21 cellular contexts compared by ENCODE assay signal in genomic region chr3:54355795-54356194, GRCh38.
DNase-seq lines count a peak whose midpoint lies in the region; ATAC-seq and TF ChIP-seq lines count a peak whose summit lies in the region.
"Had no signal": no experiment of that assay in that cellular context is flagged by ENCODE, and none has a peak within 500 bp of the region (broad histone marks: within the 10 kb centered on the region; RNA-seq: fewer than 3 reads in every experiment).

No MANE protein-coding gene starts in this region.

- no peaks in the 10 kb centered on the region for H3K36me3 Mint-ChIP-seq in nephron progenitor cell (ENCODE audit: low read depth)
- H3K36me3 Mint-ChIP-seq: CD4-positive, CD25-positive, alpha-beta regulatory T cell; IgD-negative memory B cell had no signal

- peaks cover 60% of the 10 kb centered on the region for H3K4me1 Mint-ChIP-seq in nephron progenitor cell
- H3K4me1 Mint-ChIP-seq: CD4-positive, CD25-positive, alpha-beta regulatory T cell; IgD-negative memory B cell had no signal

- H3K27me3 ChIP-seq in esophagus (ENCODE audit: control insufficient read depth in 1 of 2, insufficient read depth in 2 of 2, low read length in 2 of 2) (no peaks in the 10 kb centered on the region), gastrocnemius medialis (no peaks in the 10 kb centered on the region)
- H3K27me3 ChIP-seq: BE2C had no signal

- TF ChIP-seq CTCF in C4-2B (conservative IDR thresholded peaks at IDR 0.05): no peak
- no peak for TF ChIP-seq CTCF in nephron progenitor cell (IDR thresholded peaks at IDR 0.05)
- TF ChIP-seq CTCF in gastrocnemius medialis (IDR thresholded peaks at IDR 0.05 in 4 of 5, conservative IDR thresholded peaks at IDR 0.05 in 1 of 5): no peak

- in situ Hi-C loops in gastrocnemius medialis (cut with MboI; ENCODE audit: low sequenced_read_pairs in 4 of 4) (no loop called here), G401 (cut with HindIII; ENCODE audit: low sequenced_read_pairs) (no loop called here)

- H3K27ac ChIP-seq in C4-2B: peak overlapping the region; percentile 47
- H3K27ac ChIP-seq in esophagus (ENCODE audit: low read depth in 2 of 2, low read length in 1 of 2): peak overlapping the region; percentile 66 to 79
- H3K27ac ChIP-seq in gastrocnemius medialis: peak overlapping the region in 2 of 4 donors; percentile 48 to 49
- H3K27ac ChIP-seq: GM23248 had no signal

- ATAC-seq in gastrocnemius medialis: no peak
- ATAC-seq in HG02870 (IDR thresholded peaks at IDR 0.05; ENCODE audit: unreplicated experiment): no peak

- 72 to 76% methylated on average over 5 of the region's 5 CpGs for WGBS in esophagus, 2 donors

- H3K36me3 ChIP-seq in esophagus (ENCODE audit: control insufficient read depth in 2 of 2, insufficient read depth in 2 of 2, low read length in 1 of 2) (no peaks in the 10 kb centered on the region), gastrocnemius medialis (no peaks in the 10 kb centered on the region)
- H3K36me3 ChIP-seq: BE2C had no signal

- H3K4me1 ChIP-seq in esophagus (ENCODE audit: control insufficient read depth in 2 of 2, insufficient read depth in 2 of 2, low read length in 1 of 2): peaks cover 5 to 6% of the 10 kb centered on the region in 2 donors
- peaks cover 56 to 60% of the 10 kb centered on the region in 2 donors for H3K4me1 ChIP-seq in gastrocnemius medialis
- H3K4me1 ChIP-seq: BE2C had no signal

- peak overlapping the region; percentile 75 for H3K27ac Mint-ChIP-seq in nephron progenitor cell
- H3K27ac Mint-ChIP-seq: CD4-positive, CD25-positive, alpha-beta regulatory T cell; IgD-negative memory B cell had no signal

- peaks cover 11% of the 10 kb centered on the region for H3K27me3 Mint-ChIP-seq in nephron progenitor cell (ENCODE audit: low read depth, poor library complexity)
- H3K27me3 Mint-ChIP-seq: CD4-positive, CD25-positive, alpha-beta regulatory T cell had no signal

- no peak for TF ChIP-seq POLR2A in gastrocnemius medialis (IDR thresholded peaks at IDR 0.05)

- H3K9me3 Mint-ChIP-seq in nephron progenitor cell: no peaks in the 10 kb centered on the region

- H3K4me3 ChIP-seq in esophagus (ENCODE audit: low read depth in 1 of 2, low read length in 2 of 2): no peak overlapping the region
- no peak overlapping the region for H3K4me3 ChIP-seq in gastrocnemius medialis
- H3K4me3 ChIP-seq: GM23248 had no signal

- H3K4me3 Mint-ChIP-seq in nephron progenitor cell: no peak overlapping the region
- H3K4me3 Mint-ChIP-seq: CD4-positive, CD25-positive, alpha-beta regulatory T cell; IgD-negative memory B cell had no signal

- intact Hi-C loops in gastrocnemius medialis (cut with DNase I; ENCODE audit: low total_unique reads): loop anchor here (5.0 kb wide), 1 partner anchor 233 kb away; the partner anchor contains the start of gene CACNA2D3

- no peaks in the 10 kb centered on the region for H3K9me3 ChIP-seq in esophagus (ENCODE audit: control insufficient read depth in 2 of 2, insufficient read depth in 1 of 2, low read depth in 1 of 2, low read length in 1 of 2)
- H3K9me3 ChIP-seq in gastrocnemius medialis: no peaks in the 10 kb centered on the region
- H3K9me3 ChIP-seq: BE2C had no signal

- DNase-seq in M059J (ENCODE audit: low read depth): peak; percentile 58
- no peak for DNase-seq in nephron progenitor cell
- DNase-seq in gastrocnemius medialis: no peak
- no peak for DNase-seq in G401 (ENCODE audit: low spot score)
- no peak for DNase-seq in stimulated activated CD4-positive, alpha-beta T cell treated with anti-CD3 and anti-CD28 coated beads, Interleukin-4, amount 100 ng/mL, for 24 hours
- DNase-seq: BE2C; CD4-positive, CD25-positive, alpha-beta regulatory T cell; DND-41; HCEC 1CT; Kasumi-1; MM.1S; NCI-H1048; NCI-H1417 treated with DMSO at 0.1 percent for 48 hours; NCI-H187; NCI-H526 treated with DMSO at 0.1 percent for 48 hours; OCI-M1 had no signal
